In the genomic region with DNA sequence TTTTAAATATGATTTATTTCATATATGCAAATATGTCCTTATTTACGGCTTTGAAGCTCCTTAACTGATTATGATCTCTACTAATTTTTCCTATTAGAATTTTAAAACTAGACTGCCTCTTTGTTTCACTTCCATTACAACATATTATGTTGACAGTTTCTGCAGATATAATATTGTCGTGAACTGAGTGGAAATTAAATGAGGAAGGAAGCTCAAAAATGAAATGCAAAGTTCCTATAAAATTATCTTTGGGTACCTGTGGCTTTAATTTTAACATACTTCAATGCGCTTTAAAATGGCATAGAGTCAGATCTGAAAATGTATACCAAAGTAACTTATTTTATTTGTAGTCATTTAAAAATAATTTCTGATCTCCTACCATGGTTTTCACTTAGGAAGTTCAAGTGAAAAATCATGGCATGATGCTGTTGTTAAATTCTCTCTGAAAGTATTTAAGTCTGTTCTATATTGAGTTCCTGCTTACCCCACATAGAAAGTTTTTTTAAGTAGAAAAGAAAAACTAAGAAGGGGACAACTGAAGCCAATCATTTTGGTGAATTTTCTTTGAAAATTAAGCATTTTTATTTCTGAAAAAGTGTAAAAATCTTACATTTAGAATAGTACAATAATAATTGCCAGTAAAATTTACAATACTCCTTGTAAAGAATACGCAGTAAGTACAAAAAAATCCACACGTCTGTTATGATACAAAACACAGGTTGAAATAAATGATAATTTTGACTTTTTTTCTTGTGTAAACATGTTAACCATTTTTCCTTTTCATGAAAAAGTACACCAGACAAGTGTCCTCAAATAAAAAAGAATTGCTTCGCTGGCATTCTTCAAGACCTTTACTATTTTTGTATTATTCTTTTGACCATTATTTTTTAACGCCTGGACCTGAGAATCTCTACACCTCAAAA, we compare ENCODE assay signal across 9 cellular contexts. TPM values are rescaled to one million over a fixed set of nuclear protein-coding genes. Genes with fewer than 3 reads are reported as not detected.
DNase-seq lines count a peak whose midpoint lies in the region; ATAC-seq and TF ChIP-seq lines count a peak whose summit lies in the region.
"Had no signal": no experiment of that assay in that cellular context is flagged by ENCODE, and none has a peak within 500 bp of the region (broad histone marks: within the 10 kb centered on the region; RNA-seq: fewer than 3 reads in every experiment).

No MANE protein-coding gene starts in this region.

- H3K4me1 Mint-ChIP-seq in CD4-positive, CD25-positive, alpha-beta regulatory T cell: peaks cover 0 to 25% (median 11%) of the 10 kb centered on the region in 4 donors
- peaks cover 8% of the 10 kb centered on the region for H3K4me1 Mint-ChIP-seq in central memory CD8-positive, alpha-beta T cell
- peaks cover 11 to 17% of the 10 kb centered on the region in 2 donors for H3K4me1 Mint-ChIP-seq in natural killer cell

- H3K27ac ChIP-seq in CD4-positive, CD25-positive, alpha-beta regulatory T cell (ENCODE audit: insufficient read depth, low read length, poor library complexity, severe bottlenecking): no peak overlapping the region

- H3K9me3 Mint-ChIP-seq in CD4-positive, CD25-positive, alpha-beta regulatory T cell: peaks cover 0 to 13% (median 6%) of the 10 kb centered on the region in 7 donors
- no peaks in the 10 kb centered on the region for H3K9me3 Mint-ChIP-seq in central memory CD8-positive, alpha-beta T cell
- H3K9me3 Mint-ChIP-seq in natural killer cell: peaks cover 0 to 1% of the 10 kb centered on the region in 2 donors

- H3K36me3 ChIP-seq in CD4-positive, CD25-positive, alpha-beta regulatory T cell (ENCODE audit: control insufficient read depth, insufficient read depth, low read length): no peaks in the 10 kb centered on the region
- no peaks in the 10 kb centered on the region for H3K36me3 ChIP-seq in MG63

- H3K27me3 Mint-ChIP-seq in CD4-positive, CD25-positive, alpha-beta regulatory T cell: peaks cover 91% of the 10 kb centered on the region
- peaks cover 73% of the 10 kb centered on the region for H3K27me3 Mint-ChIP-seq in central memory CD8-positive, alpha-beta T cell
- peaks cover 57 to 68% of the 10 kb centered on the region in 2 donors for H3K27me3 Mint-ChIP-seq in natural killer cell (ENCODE audit: low read depth in 2 of 2)

- H3K27ac Mint-ChIP-seq in CD4-positive, CD25-positive, alpha-beta regulatory T cell: no peak overlapping the region
- peak overlapping the region; percentile 49 for H3K27ac Mint-ChIP-seq in central memory CD8-positive, alpha-beta T cell (ENCODE audit: low read depth)
- no peak overlapping the region for H3K27ac Mint-ChIP-seq in natural killer cell

- no peak for TF ChIP-seq CTCF in natural killer cell (IDR thresholded peaks at IDR 0.05)

- no peak for ATAC-seq in CD4-positive, CD25-positive, alpha-beta regulatory T cell (ENCODE audit: low read depth in 2 of 2)
- no peak for ATAC-seq in central memory CD8-positive, alpha-beta T cell (replicated peaks; ENCODE audit: extremely low read depth, poor library complexity, severe bottlenecking)
- no peak for ATAC-seq in natural killer cell
- ATAC-seq in HG03460 (IDR thresholded peaks at IDR 0.05; ENCODE audit: unreplicated experiment): no peak
- no peak for ATAC-seq in GM19023 (IDR thresholded peaks at IDR 0.05; ENCODE audit: unreplicated experiment)
- no peak for ATAC-seq in HG02973 (IDR thresholded peaks at IDR 0.05; ENCODE audit: unreplicated experiment)
- ATAC-seq: esophagus mucosa had no signal

- H3K36me3 Mint-ChIP-seq in CD4-positive, CD25-positive, alpha-beta regulatory T cell: peaks cover 3% of the 10 kb centered on the region
- H3K36me3 Mint-ChIP-seq in central memory CD8-positive, alpha-beta T cell (ENCODE audit: insufficient read depth): peaks cover 34% of the 10 kb centered on the region
- peaks cover 10% of the 10 kb centered on the region for H3K36me3 Mint-ChIP-seq in natural killer cell

- peaks cover 25 to 35% of the 10 kb centered on the region in 2 experiments for H3K9me3 ChIP-seq in CD4-positive, CD25-positive, alpha-beta regulatory T cell (ENCODE audit: control insufficient read depth in 2 of 2, low read length in 2 of 2)
- no peaks in the 10 kb centered on the region for H3K9me3 ChIP-seq in MG63

- peak overlapping the region; percentile 61 to 91 (median 79) for H3K4me3 Mint-ChIP-seq in CD4-positive, CD25-positive, alpha-beta regulatory T cell
- peak overlapping the region; percentile 65 for H3K4me3 Mint-ChIP-seq in central memory CD8-positive, alpha-beta T cell
- peak overlapping the region; percentile 81 for H3K4me3 Mint-ChIP-seq in natural killer cell

- no peak overlapping the region for H3K4me3 ChIP-seq in CD4-positive, CD25-positive, alpha-beta regulatory T cell (ENCODE audit: low read depth, low read length)
- peak overlapping the region; percentile 68 for H3K4me3 ChIP-seq in MG63

- peaks cover 68% of the 10 kb centered on the region for H3K27me3 ChIP-seq in CD4-positive, CD25-positive, alpha-beta regulatory T cell (ENCODE audit: control insufficient read depth, insufficient read depth, low read length)
- H3K27me3 ChIP-seq in MG63: peaks cover 8% of the 10 kb centered on the region

- intact Hi-C loops in natural killer cell (cut with micrococcal nuclease): loop anchor here (10.0 kb wide), 1 partner anchor 521 kb away; no protein-coding TSS in a partner anchor

- H3K4me1 ChIP-seq in CD4-positive, CD25-positive, alpha-beta regulatory T cell (ENCODE audit: control insufficient read depth, insufficient read depth, low read length, poor library complexity, severe bottlenecking): peaks cover 18% of the 10 kb centered on the region

- no peak for DNase-seq in CD4-positive, CD25-positive, alpha-beta regulatory T cell
- DNase-seq in MG63 (no peak), natural killer cell (no peak), H4 (ENCODE audit: low spot score) (no peak)
- no peak for DNase-seq in central memory CD8-positive, alpha-beta T cell (ENCODE audit: low spot score in 2 of 2)

RNA-seq across cellular contexts. Expression of a gene that starts 2.6 kb away (rescaled TPM):
- not detected for total RNA-seq in CD4-positive, CD25-positive, alpha-beta regulatory T cell
- under 1 TPM in 1 of 4 donors, not detected in 3; 0.07 TPM for polyA plus RNA-seq in CD4-positive, CD25-positive, alpha-beta regulatory T cell
- total RNA-seq in MG63 (2014; rRNA removed; shearing (Covaris generic); ENCODE audit: low replicate concordance): 9.6 and 26.5 TPM in 2 replicates
- total RNA-seq in natural killer cell: under 1 TPM; 0.31 to 0.63 (median 0.41) TPM
- 5.2 and 5.4 TPM in 2 replicates for total RNA-seq in H4 (2014; rRNA removed; shearing (Covaris generic))

RNA-seq across cellular contexts. Expression of a gene that starts 52.3 kb away (rescaled TPM):
- total RNA-seq in CD4-positive, CD25-positive, alpha-beta regulatory T cell: 585 TPM
- 100 to 1,000 TPM; 737 to 852 (median 796) TPM for polyA plus RNA-seq in CD4-positive, CD25-positive, alpha-beta regulatory T cell
- 284 and 469 TPM in 2 replicates for total RNA-seq in MG63 (2014; rRNA removed; shearing (Covaris generic); ENCODE audit: low replicate concordance)
- 100 to 1,000 TPM; 364 to 423 (median 391) TPM for total RNA-seq in natural killer cell
- total RNA-seq in H4 (2014; rRNA removed; shearing (Covaris generic)): 423 and 608 TPM in 2 replicates
